19 cellular contexts compared by ENCODE assay signal in the genomic region with DNA sequence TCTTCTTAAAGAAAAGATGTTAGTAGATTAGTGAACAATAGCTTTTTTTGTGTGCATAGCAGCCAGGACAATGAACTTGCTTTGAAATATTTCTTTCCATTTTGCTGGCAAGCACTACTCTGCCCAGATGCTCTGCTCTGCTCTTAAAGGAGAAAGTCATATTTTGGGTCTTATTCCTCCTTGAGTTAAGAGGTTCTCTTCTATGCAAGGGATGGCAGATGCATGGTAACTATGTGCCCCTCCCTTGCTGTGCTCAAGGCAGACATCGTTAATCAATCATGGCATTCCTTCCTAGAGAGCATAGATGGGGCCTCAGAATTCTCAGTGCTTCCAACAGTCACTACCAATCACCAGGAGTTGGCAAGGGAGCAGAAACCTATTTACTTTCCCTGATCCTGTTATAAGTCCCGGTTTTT. TPM values are rescaled to one million over a fixed set of nuclear protein-coding genes. Genes with fewer than 3 reads are reported as not detected.
DNase-seq lines count a peak whose midpoint lies in the region; ATAC-seq and TF ChIP-seq lines count a peak whose summit lies in the region.
"Had no signal": no experiment of that assay in that cellular context is flagged by ENCODE, and none has a peak within 500 bp of the region (broad histone marks: within the 10 kb centered on the region; RNA-seq: fewer than 3 reads in every experiment).

No MANE protein-coding gene starts in this region.

- TF ChIP-seq CTCF in endodermal cell (conservative IDR thresholded peaks at IDR 0.05), result no peak

- H3K27ac Mint-ChIP-seq in endodermal cell, result no peak overlapping the region
- H3K27ac Mint-ChIP-seq: activated CD8-positive, alpha-beta T cell treated with anti-CD3 and anti-CD28 coated beads, Interleukin-2, amount 10 ng/mL, durations not matched to agents 7 days and 5 days; memory B cell; stimulated activated memory B cell treated with anti-CD40 and anti-IgM and Interleukin-4, amounts not matched to agents 10 μg/mL and 1 μg/mL and 100 μg/mL, for 72 hours had no signal

- H3K4me3 ChIP-seq in endodermal cell (ENCODE audit: low read length), result no peak overlapping the region
- H3K4me3 ChIP-seq: A549, ascending aorta, SK-N-MC had no signal

- H3K4me3 Mint-ChIP-seq in endodermal cell, result no peak overlapping the region
- H3K4me3 Mint-ChIP-seq: activated CD8-positive, alpha-beta T cell treated with anti-CD3 and anti-CD28 coated beads, Interleukin-2, amount 10 ng/mL, durations not matched to agents 7 days and 5 days; activated T-helper 17 cell treated with anti-CD3 and anti-CD28 coated beads, Interleukin-2, amount 50 U/mL, for 72 hours; memory B cell; stimulated activated memory B cell treated with anti-CD40 and anti-IgM and Interleukin-4, amounts not matched to agents 10 μg/mL and 1 μg/mL and 100 μg/mL, for 72 hours had no signal

- no peaks in the 10 kb centered on the region for H3K27me3 ChIP-seq in endodermal cell (ENCODE audit: control insufficient read depth, insufficient read depth, low read length, poor library complexity, severe bottlenecking)
- H3K27me3 ChIP-seq: ascending aorta, neutrophil had no signal

- DNase-seq in NCI-H1694 treated with DMSO at 0.1 percent for 48 hours (lab: John Stamatoyannopoulos, UW) (peak; percentile 4), NCI-H1694 (lab: John Stamatoyannopoulos, UW) (no peak), NCI-H69 (lab: John Stamatoyannopoulos, UW) (peak; percentile 71), endodermal cell (peak; percentile 39), pons (ENCODE audit: low spot score) (peak; percentile 84), NCI-H1436 treated with DMSO at 0.1 percent for 48 hours (lab: John Stamatoyannopoulos, UW) (no peak), COLO668 (lab: John Stamatoyannopoulos, UW; ENCODE audit: unreplicated experiment) (no peak)
- DNase-seq: activated CD8-positive, alpha-beta T cell treated with anti-CD3 and anti-CD28 coated beads, Interleukin-2, amount 10 ng/mL, durations not matched to agents 7 days and 5 days; COR-L47; KG1; NCI-H1930 had no signal

- H3K9ac ChIP-seq in endodermal cell (ENCODE audit: extremely low read depth, low read length, poor library complexity, severe bottlenecking), result no peak overlapping the region

- no peaks in the 10 kb centered on the region for H3K36me3 Mint-ChIP-seq in endodermal cell (ENCODE audit: low read depth)

- no peaks in the 10 kb centered on the region for H3K4me1 ChIP-seq in endodermal cell (ENCODE audit: control insufficient read depth, insufficient read depth, low read length)
- H3K4me1 ChIP-seq: A549, ascending aorta had no signal

- H3K27me3 Mint-ChIP-seq in endodermal cell (ENCODE audit: insufficient read depth), result peaks cover under 1% of the 10 kb centered on the region
- H3K27me3 Mint-ChIP-seq: activated T-helper 17 cell treated with anti-CD3 and anti-CD28 coated beads, Interleukin-2, amount 50 U/mL, for 72 hours; memory B cell; stimulated activated memory B cell treated with anti-CD40 and anti-IgM and Interleukin-4, amounts not matched to agents 10 μg/mL and 1 μg/mL and 100 μg/mL, for 72 hours had no signal

- H3K9me3 ChIP-seq in endodermal cell (ENCODE audit: control insufficient read depth, low read length), result no peaks in the 10 kb centered on the region
- H3K9me3 ChIP-seq: A549, ascending aorta, neutrophil had no signal

- H3K27ac ChIP-seq in endodermal cell (ENCODE audit: low read depth, low read length), result no peak overlapping the region
- H3K27ac ChIP-seq: A549, ascending aorta, neutrophil, SK-N-MC had no signal

- WGBS in endodermal cell (ENCODE audit: insufficient coverage in 1 of 2, insufficient read length in 1 of 2), 2 experiments, result 62 to 64% methylated on average over 2 of the region's 2 CpGs

- no peak for ATAC-seq in HG02938 (IDR thresholded peaks at IDR 0.05; ENCODE audit: unreplicated experiment)
- ATAC-seq: A549; activated CD8-positive, alpha-beta T cell treated with anti-CD3 and anti-CD28 coated beads, Interleukin-2, amount 10 ng/mL, durations not matched to agents 7 days and 5 days; activated T-helper 17 cell treated with anti-CD3 and anti-CD28 coated beads, Interleukin-2, amount 50 U/mL, for 72 hours; stimulated activated memory B cell treated with anti-CD40 and anti-IgM and Interleukin-4, amounts not matched to agents 10 μg/mL and 1 μg/mL and 100 μg/mL, for 72 hours had no signal

- H3K36me3 ChIP-seq in endodermal cell (ENCODE audit: control insufficient read depth, insufficient read depth, low read length), result no peaks in the 10 kb centered on the region
- H3K36me3 ChIP-seq: ascending aorta had no signal

- H3K9me3 Mint-ChIP-seq in endodermal cell, result no peaks in the 10 kb centered on the region
- H3K9me3 Mint-ChIP-seq: activated T-helper 17 cell treated with anti-CD3 and anti-CD28 coated beads, Interleukin-2, amount 50 U/mL, for 72 hours; stimulated activated memory B cell treated with anti-CD40 and anti-IgM and Interleukin-4, amounts not matched to agents 10 μg/mL and 1 μg/mL and 100 μg/mL, for 72 hours had no signal

- peaks cover 13% of the 10 kb centered on the region for H3K4me1 Mint-ChIP-seq in endodermal cell
- H3K4me1 Mint-ChIP-seq: activated T-helper 17 cell treated with anti-CD3 and anti-CD28 coated beads, Interleukin-2, amount 50 U/mL, for 72 hours had no signal

RNA-seq across cellular contexts. Expression of gene NIPAL3, which starts 27.6 kb away (rescaled TPM):
- 1 to 10 TPM; 4.7 to 5.5 TPM for total RNA-seq in endodermal cell
- 7.9 TPM for polyA plus RNA-seq in endodermal cell (2013, experiment 1 of 2)
- 7.4 TPM for polyA plus RNA-seq in endodermal cell (2013, experiment 2 of 2)

RNA-seq across cellular contexts. Expression of gene STPG1, which starts 29.7 kb away (rescaled TPM):
- total RNA-seq in endodermal cell, result 10 to 100 TPM; 16.6 to 16.9 TPM
- polyA plus RNA-seq in endodermal cell (2013, experiment 1 of 2), result 8.8 TPM
- polyA plus RNA-seq in endodermal cell (2013, experiment 2 of 2), result 9.5 TPM

RNA-seq across cellular contexts. Expression of gene RCAN3, which starts 59.4 kb away (rescaled TPM):
- 10 to 100 TPM; 31.9 to 36.8 TPM for total RNA-seq in endodermal cell
- polyA plus RNA-seq in endodermal cell (2013, experiment 1 of 2), result 10.5 TPM
- 11.3 TPM for polyA plus RNA-seq in endodermal cell (2013, experiment 2 of 2)

Comparison
In these comparisons a context has a peak if more than half of its experiments do, and no peak if none do; other contexts are left out.
1. DNase-seq: peak in NCI-H1694 treated with DMSO at 0.1 percent for 48 hours (single experiment), NCI-H69 (single experiment), endodermal cell (single experiment) and pons (single experiment); none in NCI-H1694 (single experiment), NCI-H1436 treated with DMSO at 0.1 percent for 48 hours (single experiment) and COLO668 (single experiment).